17 cellular contexts compared by ENCODE assay signal in genomic region chr3:30259730-30260129, GRCh38.
DNase-seq lines count a peak whose midpoint lies in the region; ATAC-seq and TF ChIP-seq lines count a peak whose summit lies in the region.
"Had no signal": no experiment of that assay in that cellular context is flagged by ENCODE, and none has a peak within 500 bp of the region (broad histone marks: within the 10 kb centered on the region; RNA-seq: fewer than 3 reads in every experiment).

No MANE protein-coding gene starts in this region.

- H3K9me3 Mint-ChIP-seq in GM23338 = peaks cover 24% of the 10 kb centered on the region

- no peak overlapping the region for H3K56ac ChIP-seq in mesendoderm (ENCODE audit: low read length)

- H3K4me1 ChIP-seq in GM23338 (ENCODE audit: insufficient read depth) = peaks cover 23% of the 10 kb centered on the region
- no peaks in the 10 kb centered on the region for H3K4me1 ChIP-seq in mesendoderm (ENCODE audit: control insufficient read depth, low read depth, low read length)
- peaks cover 0 to 13% (median 5%) of the 10 kb centered on the region in 9 donors for H3K4me1 ChIP-seq in heart right ventricle

- peak overlapping the region; percentile 58 for H3K4me2 ChIP-seq in GM23338
- no peak overlapping the region for H3K4me2 ChIP-seq in mesendoderm (ENCODE audit: low read length)

- no peak overlapping the region for H2BK120ac ChIP-seq in mesendoderm (ENCODE audit: low read depth, low read length)

- no peaks in the 10 kb centered on the region for H4K20me1 ChIP-seq in GM23338 (replicated peaks; ENCODE audit: insufficient read depth)

- H3K23ac ChIP-seq in mesendoderm (ENCODE audit: low read length) = no peak overlapping the region

- no peak overlapping the region for H3K27ac Mint-ChIP-seq in GM23338
- H3K27ac Mint-ChIP-seq: CD4-positive, alpha-beta memory T cell had no signal

- H3K36me3 Mint-ChIP-seq in GM23338 (ENCODE audit: low read depth) = peaks cover 35% of the 10 kb centered on the region

- TF ChIP-seq CTCF in GM23338 (conservative IDR thresholded peaks at IDR 0.05; ENCODE audit: low read depth in 2 of 2) (peak in 1 of 2 experiments; percentile 25; a peak in 2 of 4 replicates), VCaP (conservative IDR thresholded peaks at IDR 0.05) (no peak), heart right ventricle (IDR thresholded peaks at IDR 0.05) (no peak)

- no peaks in the 10 kb centered on the region for H3K79me1 ChIP-seq in mesendoderm (ENCODE audit: low read length)

- H4K8ac ChIP-seq in mesendoderm (ENCODE audit: low read depth, low read length) = no peak overlapping the region

- DNase-seq in NCI-H2029 treated with DMSO at 0.1 percent for 48 hours (lab: John Stamatoyannopoulos, UW) = peak; percentile 52
- DNase-seq in NCI-H2029 (lab: John Stamatoyannopoulos, UW) = no peak
- peak; percentile 75 for DNase-seq in GM23338 (ENCODE audit: low spot score)
- peak; percentile 26 for DNase-seq in mesendoderm
- DNase-seq in heart right ventricle = no peak
- DNase-seq in H7 = no peak
- DNase-seq: Calu3; CD4-positive, alpha-beta memory T cell; GOT3; Kasumi-1; MM.1S; NCI-H1930; NK-92 treated with Interleukin-12 subunit alpha and Interleukin-12 subunit beta, amount 100 ng/mL, for 24 hours; SIG-M5 had no signal

- H3K9me2 ChIP-seq in GM23338 (ENCODE audit: insufficient read depth) = peaks cover 5% of the 10 kb centered on the region; the same call in 1 of the 2 replicates

- no peak overlapping the region for H2AK5ac ChIP-seq in mesendoderm (ENCODE audit: low read length)

- H3K36me3 ChIP-seq in GM23338 (ENCODE audit: insufficient read depth) (no peaks in the 10 kb centered on the region; the same call in none of the 2 replicates), mesendoderm (ENCODE audit: control insufficient read depth, insufficient read depth, low read length) (no peaks in the 10 kb centered on the region), heart right ventricle (no peaks in the 10 kb centered on the region), H7 (replicated peaks; ENCODE audit: control insufficient read depth, insufficient read depth, low read length) (no peaks in the 10 kb centered on the region)

- H3K4me1 Mint-ChIP-seq in GM23338 = peaks cover 35% of the 10 kb centered on the region

- H2BK15ac ChIP-seq in mesendoderm (replicated peaks; ENCODE audit: low read depth) = peak overlapping the region; percentile 96

- H3K18ac ChIP-seq in mesendoderm (ENCODE audit: low read length) = no peak overlapping the region

- H3K4me3 ChIP-seq in GM23338 = no peak overlapping the region
- no peak overlapping the region for H3K4me3 ChIP-seq in mesendoderm (ENCODE audit: low read length)
- no peak overlapping the region for H3K4me3 ChIP-seq in heart right ventricle
- H3K4me3 ChIP-seq in H7 (ENCODE audit: insufficient read depth, low read depth, low read length) = no peak overlapping the region

- no peak overlapping the region for H2BK5ac ChIP-seq in mesendoderm (ENCODE audit: low read length)

- no CpG with 5 or more reads among the region's 2 CpGs for WGBS in mesendoderm (ENCODE audit: extremely low coverage, insufficient coverage, low lambda C conversion rate)
- 99 to 100% methylated on average over 2 of the region's 2 CpGs for WGBS in heart right ventricle, 2 donors

- H3K79me2 ChIP-seq in GM23338 (replicated peaks; ENCODE audit: insufficient read depth) = no peaks in the 10 kb centered on the region
- H3K79me2 ChIP-seq in mesendoderm (ENCODE audit: control insufficient read depth, insufficient read depth, low read length) = no peaks in the 10 kb centered on the region

- H2AFZ ChIP-seq in GM23338 = no peak overlapping the region

- no peak overlapping the region for H3K4ac ChIP-seq in mesendoderm (ENCODE audit: low read depth, low read length)

- H3K9me3 ChIP-seq in heart right ventricle = peaks cover 0 to 4% (median 0%) of the 10 kb centered on the region in 11 donors

- intact Hi-C loops in heart right ventricle (cut with DNase I) = no loop called here

- H3K27me3 ChIP-seq in GM23338 (ENCODE audit: insufficient read depth) = no peaks in the 10 kb centered on the region
- H3K27me3 ChIP-seq in mesendoderm (ENCODE audit: insufficient read depth, low read length, poor library complexity) = no peaks in the 10 kb centered on the region
- H3K27me3 ChIP-seq in heart right ventricle = no peaks in the 10 kb centered on the region
- H3K27me3 ChIP-seq in H7 (ENCODE audit: control insufficient read depth, insufficient read depth, low read length) = no peaks in the 10 kb centered on the region

- H4K5ac ChIP-seq in mesendoderm (ENCODE audit: low read length) = no peak overlapping the region

- H3K27me3 Mint-ChIP-seq in GM23338 (ENCODE audit: insufficient read depth, low read depth, poor library complexity) = peaks cover 5% of the 10 kb centered on the region
- H3K27me3 Mint-ChIP-seq: CD4-positive, alpha-beta memory T cell had no signal

- H3F3A ChIP-seq in GM23338 (replicated peaks; ENCODE audit: low read depth) = no peaks in the 10 kb centered on the region

- H3K4me3 Mint-ChIP-seq in GM23338 = no peak overlapping the region
- H3K4me3 Mint-ChIP-seq: CD4-positive, alpha-beta memory T cell had no signal

- no peak overlapping the region for H3K9ac ChIP-seq in mesendoderm (ENCODE audit: low read length)

- ATAC-seq in GM23338 (peak; percentile 80), HG03378 (IDR thresholded peaks at IDR 0.05; ENCODE audit: unreplicated experiment) (no peak), heart right ventricle (no peak)

- H3K27ac ChIP-seq in GM23338 (ENCODE audit: low read depth) (no peak overlapping the region), VCaP (peak overlapping the region; percentile 38; the same call in 1 of the 2 replicates), mesendoderm (ENCODE audit: low read depth, low read length) (no peak overlapping the region), heart right ventricle (no peak overlapping the region)
- H3K27ac ChIP-seq: HL-60 had no signal

TF ChIP-seq in GM23338, 12 proteins besides CTCF, POLR2A, EP300 and RAD21 (continues in another document):
- TF ChIP-seq JUNB (IDR thresholded peaks at IDR 0.05; ENCODE audit: unreplicated experiment) (no peak), EZH2phosphoT487 (IDR thresholded peaks at IDR 0.05; ENCODE audit: unreplicated experiment) (no peak), POLR2AphosphoS5 (IDR thresholded peaks at IDR 0.05; ENCODE audit: low read depth) (no peak), ZNF462 (CRISPR knock-in tag; IDR thresholded peaks at IDR 0.05) (peak; percentile 75; the same call in 1 of the 2 replicates), NANOG (IDR thresholded peaks at IDR 0.05; ENCODE audit: borderline replicate concordance) (no peak; the same call in 1 of the 2 replicates)

Comparison
In these comparisons a context has a peak if more than half of its experiments do, and no peak if none do; other contexts are left out.
1. DNase-seq: peak in NCI-H2029 treated with DMSO at 0.1 percent for 48 hours (single experiment), GM23338 (single experiment) and mesendoderm (single experiment); none in NCI-H2029 (single experiment), heart right ventricle (0 of 2) and H7 (single experiment).